ENCODE assay signal across 8 cellular contexts in genomic region chr3:168511428-168512014, GRCh38.
DNase-seq lines count a peak whose midpoint lies in the region; ATAC-seq, FAIRE-seq and TF ChIP-seq lines count a peak whose summit lies in the region.

No MANE protein-coding gene starts in this region.

- H3K27me3 Mint-ChIP-seq in CD8-positive, alpha-beta memory T cell = no peaks in the 10 kb centered on the region

- peaks cover 0 to 6% (median 1%) of the 10 kb centered on the region in 5 donors for H3K9me3 Mint-ChIP-seq in CD8-positive, alpha-beta memory T cell

- POLR2A ChIA-PET in OCI-LY7 (lab: Charles Lee) = no interaction called here
- POLR2A ChIA-PET in CD8-positive, alpha-beta memory T cell (lab: Charles Lee) = no interaction called here

- H4K20me1 ChIP-seq in OCI-LY7 (ENCODE audit: insufficient read depth, low read length) = no peaks in the 10 kb centered on the region

- peak; percentile 5 for DNase-seq in GM06990 (ENCODE audit: extremely low read depth, insufficient read length)
- peak; percentile 0 for DNase-seq in OCI-LY7 (ENCODE audit: low spot score)
- peak; percentile 1 to 40 for DNase-seq in foreskin fibroblast
- DNase-seq in CD8-positive, alpha-beta memory T cell = no peak
- DNase-seq in H7 = no peak

- H3K36me3 ChIP-seq in GM06990 (ENCODE audit: control insufficient read depth, insufficient read depth, low read length) (no peaks in the 10 kb centered on the region), OCI-LY7 (ENCODE audit: insufficient read depth, low read length) (no peaks in the 10 kb centered on the region), H7 (replicated peaks; ENCODE audit: control insufficient read depth, insufficient read depth, low read length) (no peaks in the 10 kb centered on the region)
- no peaks in the 10 kb centered on the region for H3K36me3 ChIP-seq in CD8-positive, alpha-beta memory T cell (ENCODE audit: insufficient read depth, low read length)

- CTCF ChIA-PET in OCI-LY7 (lab: Charles Lee; ENCODE audit: unreplicated experiment) = no interaction called here
- CTCF ChIA-PET in CD8-positive, alpha-beta memory T cell (lab: Charles Lee) = no interaction called here

- no peak overlapping the region for H3K27ac Mint-ChIP-seq in CD8-positive, alpha-beta memory T cell

- peak; percentile 57 for TF ChIP-seq CTCF in GM06990 (IDR thresholded peaks at IDR 0.05; ENCODE audit: insufficient read depth, low read length, poor library complexity, severe bottlenecking)
- TF ChIP-seq CTCF in OCI-LY7 (conservative IDR thresholded peaks at IDR 0.05; ENCODE audit: low read length) = peak; percentile 74
- peak; percentile 48 for TF ChIP-seq CTCF in foreskin fibroblast (IDR thresholded peaks at IDR 0.05; ENCODE audit: low read depth, low read length)

- no peak overlapping the region for H3K4me3 ChIP-seq in GM06990 (replicated peaks; ENCODE audit: low read depth, low read length)
- no peak overlapping the region for H3K4me3 ChIP-seq in OCI-LY7 (ENCODE audit: low read depth, low read length, poor library complexity, severe bottlenecking)
- no peak overlapping the region for H3K4me3 ChIP-seq in foreskin fibroblast (ENCODE audit: low read depth in 1 of 2, low read length in 2 of 2)
- no peak overlapping the region for H3K4me3 ChIP-seq in CD8-positive, alpha-beta memory T cell (ENCODE audit: low read length)
- H3K4me3 ChIP-seq in H7 (ENCODE audit: insufficient read depth, low read depth, low read length) = no peak overlapping the region

- no peak for ATAC-seq in GM21367 (IDR thresholded peaks at IDR 0.05; ENCODE audit: unreplicated experiment)
- ATAC-seq in GM19455 (IDR thresholded peaks at IDR 0.05; ENCODE audit: unreplicated experiment) = no peak

- intact Hi-C loops in OCI-LY7 (cut with micrococcal nuclease; ENCODE audit: unreplicated experiment) = no loop called here

- H3K4me1 ChIP-seq in OCI-LY7 (ENCODE audit: insufficient read depth, low read length, poor library complexity, severe bottlenecking) = no peaks in the 10 kb centered on the region
- no peaks in the 10 kb centered on the region for H3K4me1 ChIP-seq in CD8-positive, alpha-beta memory T cell (ENCODE audit: insufficient read depth, low read length)

- H3K9me2 ChIP-seq in OCI-LY7 (ENCODE audit: insufficient read depth, low read length) = no peaks in the 10 kb centered on the region

- H3K79me2 ChIP-seq in OCI-LY7 (ENCODE audit: insufficient read depth, low read depth, low read length) = no peaks in the 10 kb centered on the region

- H3K4me1 Mint-ChIP-seq in CD8-positive, alpha-beta memory T cell = no peaks in the 10 kb centered on the region

- no TSS peak for BruUV-seq in OCI-LY7 (replicated peaks; lab: Mats Ljungman, UMichigan)

- H3K36me3 Mint-ChIP-seq in CD8-positive, alpha-beta memory T cell = no peaks in the 10 kb centered on the region

- H3K27me3 ChIP-seq in GM06990 (replicated peaks; ENCODE audit: control insufficient read depth, insufficient read depth, low read length) = no peaks in the 10 kb centered on the region
- no peaks in the 10 kb centered on the region for H3K27me3 ChIP-seq in CD8-positive, alpha-beta memory T cell (ENCODE audit: insufficient read depth, low read length, poor library complexity, severe bottlenecking)
- no peaks in the 10 kb centered on the region for H3K27me3 ChIP-seq in H7 (ENCODE audit: control insufficient read depth, insufficient read depth, low read length)

- H3K27ac ChIP-seq in OCI-LY7 (ENCODE audit: low read depth, low read length, poor library complexity, severe bottlenecking) = no peak overlapping the region
- H3K27ac ChIP-seq in CD8-positive, alpha-beta memory T cell (ENCODE audit: low read depth, low read length) = no peak overlapping the region

- H3K4me2 ChIP-seq in OCI-LY7 (ENCODE audit: low read length) = no peak overlapping the region

- H3K9me3 ChIP-seq in OCI-LY7 (ENCODE audit: low read length) = no peaks in the 10 kb centered on the region
- no peaks in the 10 kb centered on the region for H3K9me3 ChIP-seq in CD8-positive, alpha-beta memory T cell (ENCODE audit: low read length)

- H3K4me3 Mint-ChIP-seq in CD8-positive, alpha-beta memory T cell = no peak overlapping the region

- peak; percentile 61 for FAIRE-seq in A204.1 (lab: Jason Lieb, UNC)

- H2AFZ ChIP-seq in OCI-LY7 (ENCODE audit: low read length) = no peak overlapping the region

Comparison
In these comparisons a context has a peak if more than half of its experiments do, and no peak if none do; other contexts are left out.
1. DNase-seq: peak in GM06990 (single experiment), OCI-LY7 (single experiment) and foreskin fibroblast (2 of 2); none in CD8-positive, alpha-beta memory T cell (0 of 5) and H7 (single experiment).
2. Peak in every context shown above with its lines, with median percentiles within 50 percentile points of each other: CTCF ChIP-seq.